In the genomic region with DNA sequence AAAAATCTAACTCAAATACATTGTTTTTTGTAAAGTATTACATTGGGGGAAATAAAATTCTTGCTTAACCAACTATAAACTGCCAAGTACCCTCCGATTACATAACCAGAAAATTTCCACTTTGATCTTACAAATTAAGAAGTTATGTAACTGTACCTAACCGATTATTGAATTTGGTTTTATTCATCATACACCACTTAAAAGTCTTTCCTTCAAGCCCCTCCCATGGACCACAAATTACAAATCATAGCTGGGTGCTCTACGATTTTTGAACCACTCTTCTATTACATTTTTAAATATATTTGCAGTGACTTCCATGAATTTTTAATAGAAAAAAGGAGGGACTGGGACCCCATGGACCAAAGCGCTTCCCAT, we compare ENCODE assay signal across 8 cellular contexts. TPM values are rescaled to one million over a fixed set of nuclear protein-coding genes. Genes with fewer than 3 reads are reported as not detected.
DNase-seq lines count a peak whose midpoint lies in the region; ATAC-seq lines count a peak whose summit lies in the region.

No MANE protein-coding gene starts in this region.

- peak overlapping the region; percentile 99 for H3K27ac Mint-ChIP-seq in activated CD8-positive, alpha-beta memory T cell treated with anti-CD3 and anti-CD28 coated beads, Interleukin-2, amount 10 ng/mL, durations not matched to agents 7 days and 5 days
- H3K27ac Mint-ChIP-seq in activated CD4-positive, alpha-beta memory T cell treated with anti-CD3 and anti-CD28 coated beads, Interleukin-2, amount 10 ng/mL, durations not matched to agents 7 days and 5 days = peak overlapping the region; percentile 94

- peak; percentile 3 for ATAC-seq in activated CD8-positive, alpha-beta memory T cell treated with anti-CD3 and anti-CD28 coated beads, Interleukin-2, amount 10 ng/mL, durations not matched to agents 7 days and 5 days

- H3K9me3 Mint-ChIP-seq in activated CD8-positive, alpha-beta memory T cell treated with anti-CD3 and anti-CD28 coated beads, Interleukin-2, amount 10 ng/mL, durations not matched to agents 7 days and 5 days (ENCODE audit: low read depth) = peaks cover 6% of the 10 kb centered on the region
- peaks cover 32% of the 10 kb centered on the region for H3K9me3 Mint-ChIP-seq in activated CD4-positive, alpha-beta memory T cell treated with anti-CD3 and anti-CD28 coated beads, Interleukin-2, amount 10 ng/mL, durations not matched to agents 7 days and 5 days

- peak overlapping the region; percentile 85 for H3K4me3 ChIP-seq in iPS-11a (ENCODE audit: low read depth, low read length)

- peaks cover 54% of the 10 kb centered on the region for H3K36me3 Mint-ChIP-seq in activated CD8-positive, alpha-beta memory T cell treated with anti-CD3 and anti-CD28 coated beads, Interleukin-2, amount 10 ng/mL, durations not matched to agents 7 days and 5 days
- H3K36me3 Mint-ChIP-seq in activated CD4-positive, alpha-beta memory T cell treated with anti-CD3 and anti-CD28 coated beads, Interleukin-2, amount 10 ng/mL, durations not matched to agents 7 days and 5 days (ENCODE audit: low read depth) = peaks cover 43% of the 10 kb centered on the region

- DNase-seq in activated CD8-positive, alpha-beta memory T cell treated with anti-CD3 and anti-CD28 coated beads, Interleukin-2, amount 10 ng/mL, durations not matched to agents 7 days and 5 days = no peak
- DNase-seq in activated CD8-positive, alpha-beta memory T cell treated with anti-CD3 and anti-CD28 coated beads, Interleukin-2, amount 50 U/mL, for 48 hours = no peak
- DNase-seq in activated CD4-positive, alpha-beta memory T cell treated with anti-CD3 and anti-CD28 coated beads, Interleukin-2, amount 10 ng/mL, durations not matched to agents 7 days and 5 days = no peak
- DNase-seq in superior temporal gyrus (ENCODE audit: extremely low spot score) (peak; percentile 10), NCI-H526 (lab: John Stamatoyannopoulos, UW) (no peak), HK-2 (ENCODE audit: unreplicated experiment) (no peak), HPDE6-E6E7 (ENCODE audit: extremely low spot score) (no peak)

- CTCF ChIA-PET in activated CD8-positive, alpha-beta memory T cell treated with anti-CD3 and anti-CD28 coated beads, Interleukin-2, amount 10 ng/mL, durations not matched to agents 7 days and 5 days (lab: Charles Lee) = interaction anchor here (0.9 to 1.9 kb wide), 3 partner anchors 104 to 248 kb away, joined by 3 to 5 read pairs (median 4); partner anchors contain the start of genes ZNF107 and ZNF736
- CTCF ChIA-PET in activated CD4-positive, alpha-beta memory T cell treated with anti-CD3 and anti-CD28 coated beads, Interleukin-2, amount 10 ng/mL, durations not matched to agents 7 days and 5 days (lab: Charles Lee) = no interaction called here

- peaks cover 16% of the 10 kb centered on the region for H3K4me1 Mint-ChIP-seq in activated CD8-positive, alpha-beta memory T cell treated with anti-CD3 and anti-CD28 coated beads, Interleukin-2, amount 10 ng/mL, durations not matched to agents 7 days and 5 days
- H3K4me1 Mint-ChIP-seq in activated CD4-positive, alpha-beta memory T cell treated with anti-CD3 and anti-CD28 coated beads, Interleukin-2, amount 10 ng/mL, durations not matched to agents 7 days and 5 days = peaks cover 20% of the 10 kb centered on the region

- H3K4me3 Mint-ChIP-seq in activated CD8-positive, alpha-beta memory T cell treated with anti-CD3 and anti-CD28 coated beads, Interleukin-2, amount 10 ng/mL, durations not matched to agents 7 days and 5 days = peak overlapping the region; percentile 97
- peak overlapping the region; percentile 99 for H3K4me3 Mint-ChIP-seq in activated CD4-positive, alpha-beta memory T cell treated with anti-CD3 and anti-CD28 coated beads, Interleukin-2, amount 10 ng/mL, durations not matched to agents 7 days and 5 days

- H3K27me3 Mint-ChIP-seq in activated CD8-positive, alpha-beta memory T cell treated with anti-CD3 and anti-CD28 coated beads, Interleukin-2, amount 10 ng/mL, durations not matched to agents 7 days and 5 days = no peaks in the 10 kb centered on the region
- no peaks in the 10 kb centered on the region for H3K27me3 Mint-ChIP-seq in activated CD4-positive, alpha-beta memory T cell treated with anti-CD3 and anti-CD28 coated beads, Interleukin-2, amount 10 ng/mL, durations not matched to agents 7 days and 5 days

- POLR2A ChIA-PET in activated CD4-positive, alpha-beta memory T cell treated with anti-CD3 and anti-CD28 coated beads, Interleukin-2, amount 10 ng/mL, durations not matched to agents 7 days and 5 days (lab: Charles Lee) = interaction anchor here (0.9 to 2.5 kb wide), 12 partner anchors 11 to 444 kb away, joined by 3 to 32 read pairs (median 10); partner anchors contain the start of genes ERV3-1, ZNF107, ZNF138 and ZNF273

RNA-seq across cellular contexts. Expression of gene ZNF680, which starts 0.6 kb away (rescaled TPM):
- 10 to 100 TPM; 11.9 to 22.4 TPM for total RNA-seq in activated CD8-positive, alpha-beta memory T cell treated with anti-CD3 and anti-CD28 coated beads, Interleukin-2, amount 10 ng/mL, durations not matched to agents 7 days and 5 days
- 10 to 100 TPM; 12.8 to 13.0 TPM for total RNA-seq in activated CD4-positive, alpha-beta memory T cell treated with anti-CD3 and anti-CD28 coated beads, Interleukin-2, amount 10 ng/mL, durations not matched to agents 7 days and 5 days
